1 cellular context compared by ENCODE assay signal in the genomic region with DNA sequence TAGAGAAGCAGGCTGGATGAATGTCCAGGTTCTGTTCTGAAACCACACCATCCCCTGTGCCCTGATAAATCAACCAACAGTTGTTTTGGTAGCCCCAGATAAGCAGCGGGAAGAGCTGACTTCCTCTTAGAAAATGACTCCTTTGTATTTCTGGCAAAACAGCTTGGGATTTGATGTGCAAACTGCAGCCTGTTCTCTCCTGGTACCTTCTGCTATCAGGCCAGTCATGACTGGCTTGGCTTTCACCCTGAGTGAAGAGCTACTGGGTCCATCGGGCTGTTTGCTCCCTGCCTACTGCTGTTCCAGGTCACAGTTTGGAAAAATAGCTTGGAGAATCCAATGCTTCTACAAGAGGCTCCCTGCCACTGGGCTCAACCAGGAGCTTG.
A peak's percentile ranks its signal among the peaks of the same experiment; 100 is the strongest.
TF ChIP-seq lines count a peak whose summit lies in the region.

No MANE protein-coding gene starts in this region.

TF ChIP-seq in K562, 482 proteins besides CTCF, POLR2A, EP300 and RAD21 (continued from another document and continues in another):
- TF ChIP-seq, protein P1, sequence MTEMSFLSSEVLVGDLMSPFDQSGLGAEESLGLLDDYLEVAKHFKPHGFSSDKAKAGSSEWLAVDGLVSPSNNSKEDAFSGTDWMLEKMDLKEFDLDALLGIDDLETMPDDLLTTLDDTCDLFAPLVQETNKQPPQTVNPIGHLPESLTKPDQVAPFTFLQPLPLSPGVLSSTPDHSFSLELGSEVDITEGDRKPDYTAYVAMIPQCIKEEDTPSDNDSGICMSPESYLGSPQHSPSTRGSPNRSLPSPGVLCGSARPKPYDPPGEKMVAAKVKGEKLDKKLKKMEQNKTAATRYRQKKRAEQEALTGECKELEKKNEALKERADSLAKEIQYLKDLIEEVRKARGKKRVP (CRISPR knock-in tag; IDR thresholded peaks at IDR 0.05) = peak; percentile 78
- no peak for TF ChIP-seq NFXL1 (CRISPR knock-in tag; IDR thresholded peaks at IDR 0.05)
- TF ChIP-seq MTF1 (CRISPR knock-in tag; IDR thresholded peaks at IDR 0.05; ENCODE audit: borderline replicate concordance) = no peak
- TF ChIP-seq SAFB2 (IDR thresholded peaks at IDR 0.05; ENCODE audit: borderline replicate concordance, low read depth, low read length, severe bottlenecking) = no peak
- TF ChIP-seq, protein P2, sequence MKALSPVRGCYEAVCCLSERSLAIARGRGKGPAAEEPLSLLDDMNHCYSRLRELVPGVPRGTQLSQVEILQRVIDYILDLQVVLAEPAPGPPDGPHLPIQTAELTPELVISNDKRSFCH (CRISPR knock-in tag; IDR thresholded peaks at IDR 0.05) = no peak
- TF ChIP-seq, protein P2 (tag; IDR thresholded peaks at IDR 0.05) = peak; percentile 85
- TF ChIP-seq, protein P3, sequence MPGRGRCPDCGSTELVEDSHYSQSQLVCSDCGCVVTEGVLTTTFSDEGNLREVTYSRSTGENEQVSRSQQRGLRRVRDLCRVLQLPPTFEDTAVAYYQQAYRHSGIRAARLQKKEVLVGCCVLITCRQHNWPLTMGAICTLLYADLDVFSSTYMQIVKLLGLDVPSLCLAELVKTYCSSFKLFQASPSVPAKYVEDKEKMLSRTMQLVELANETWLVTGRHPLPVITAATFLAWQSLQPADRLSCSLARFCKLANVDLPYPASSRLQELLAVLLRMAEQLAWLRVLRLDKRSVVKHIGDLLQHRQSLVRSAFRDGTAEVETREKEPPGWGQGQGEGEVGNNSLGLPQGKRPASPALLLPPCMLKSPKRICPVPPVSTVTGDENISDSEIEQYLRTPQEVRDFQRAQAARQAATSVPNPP (IDR thresholded peaks at IDR 0.05; ENCODE audit: borderline replicate concordance, insufficient read depth, insufficient read length) = no peak
- TF ChIP-seq ZNF696 (CRISPR knock-in tag; conservative IDR thresholded peaks at IDR 0.05) = no peak
- TF ChIP-seq ZNF311 (CRISPR knock-in tag; IDR thresholded peaks at IDR 0.05) = no peak; the same call in 1 of the 2 replicates
- TF ChIP-seq, protein P4, sequence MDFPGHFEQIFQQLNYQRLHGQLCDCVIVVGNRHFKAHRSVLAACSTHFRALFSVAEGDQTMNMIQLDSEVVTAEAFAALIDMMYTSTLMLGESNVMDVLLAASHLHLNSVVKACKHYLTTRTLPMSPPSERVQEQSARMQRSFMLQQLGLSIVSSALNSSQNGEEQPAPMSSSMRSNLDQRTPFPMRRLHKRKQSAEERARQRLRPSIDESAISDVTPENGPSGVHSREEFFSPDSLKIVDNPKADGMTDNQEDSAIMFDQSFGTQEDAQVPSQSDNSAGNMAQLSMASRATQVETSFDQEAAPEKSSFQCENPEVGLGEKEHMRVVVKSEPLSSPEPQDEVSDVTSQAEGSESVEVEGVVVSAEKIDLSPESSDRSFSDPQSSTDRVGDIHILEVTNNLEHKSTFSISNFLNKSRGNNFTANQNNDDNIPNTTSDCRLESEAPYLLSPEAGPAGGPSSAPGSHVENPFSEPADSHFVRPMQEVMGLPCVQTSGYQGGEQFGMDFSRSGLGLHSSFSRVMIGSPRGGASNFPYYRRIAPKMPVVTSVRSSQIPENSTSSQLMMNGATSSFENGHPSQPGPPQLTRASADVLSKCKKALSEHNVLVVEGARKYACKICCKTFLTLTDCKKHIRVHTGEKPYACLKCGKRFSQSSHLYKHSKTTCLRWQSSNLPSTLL (IDR thresholded peaks at IDR 0.05) = no peak
- no peak for TF ChIP-seq ZNF263 (CRISPR knock-in tag; IDR thresholded peaks at IDR 0.05; ENCODE audit: borderline replicate concordance)
- TF ChIP-seq, protein P5, sequence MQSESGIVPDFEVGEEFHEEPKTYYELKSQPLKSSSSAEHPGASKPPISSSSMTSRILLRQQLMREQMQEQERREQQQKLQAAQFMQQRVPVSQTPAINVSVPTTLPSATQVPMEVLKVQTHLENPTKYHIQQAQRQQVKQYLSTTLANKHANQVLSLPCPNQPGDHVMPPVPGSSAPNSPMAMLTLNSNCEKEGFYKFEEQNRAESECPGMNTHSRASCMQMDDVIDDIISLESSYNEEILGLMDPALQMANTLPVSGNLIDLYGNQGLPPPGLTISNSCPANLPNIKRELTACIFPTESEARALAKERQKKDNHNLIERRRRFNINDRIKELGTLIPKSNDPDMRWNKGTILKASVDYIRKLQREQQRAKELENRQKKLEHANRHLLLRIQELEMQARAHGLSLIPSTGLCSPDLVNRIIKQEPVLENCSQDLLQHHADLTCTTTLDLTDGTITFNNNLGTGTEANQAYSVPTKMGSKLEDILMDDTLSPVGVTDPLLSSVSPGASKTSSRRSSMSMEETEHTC (IDR thresholded peaks at IDR 0.05) = peak; percentile 86
- TF ChIP-seq, protein P6, sequence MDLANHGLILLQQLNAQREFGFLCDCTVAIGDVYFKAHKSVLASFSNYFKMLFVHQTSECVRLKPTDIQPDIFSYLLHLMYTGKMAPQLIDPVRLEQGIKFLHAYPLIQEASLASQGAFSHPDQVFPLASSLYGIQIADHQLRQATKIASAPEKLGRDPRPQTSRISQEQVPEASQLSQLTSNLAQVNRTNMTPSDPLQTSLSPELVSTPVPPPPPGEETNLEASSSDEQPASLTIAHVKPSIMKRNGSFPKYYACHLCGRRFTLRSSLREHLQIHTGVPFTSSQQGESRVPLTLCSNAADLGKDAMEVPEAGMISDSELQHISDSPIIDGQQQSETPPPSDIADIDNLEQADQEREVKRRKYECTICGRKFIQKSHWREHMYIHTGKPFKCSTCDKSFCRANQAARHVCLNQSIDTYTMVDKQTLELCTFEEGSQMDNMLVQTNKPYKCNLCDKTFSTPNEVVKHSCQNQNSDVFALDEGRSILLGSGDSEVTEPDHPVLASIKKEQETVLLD (IDR thresholded peaks at IDR 0.05) = peak; percentile 88; the same call in 1 of the 2 replicates
- no peak for TF ChIP-seq POLR3A (IDR thresholded peaks at IDR 0.05; ENCODE audit: borderline replicate concordance, extremely low read depth, insufficient read depth, insufficient read length)
- TF ChIP-seq NRF1 (conservative IDR thresholded peaks at IDR 0.05 in 1 of 2, IDR thresholded peaks at IDR 0.05 in 1 of 2) = peak; percentile 31 to 46; a peak in 2 of 4 replicates
- TF ChIP-seq, protein P7, sequence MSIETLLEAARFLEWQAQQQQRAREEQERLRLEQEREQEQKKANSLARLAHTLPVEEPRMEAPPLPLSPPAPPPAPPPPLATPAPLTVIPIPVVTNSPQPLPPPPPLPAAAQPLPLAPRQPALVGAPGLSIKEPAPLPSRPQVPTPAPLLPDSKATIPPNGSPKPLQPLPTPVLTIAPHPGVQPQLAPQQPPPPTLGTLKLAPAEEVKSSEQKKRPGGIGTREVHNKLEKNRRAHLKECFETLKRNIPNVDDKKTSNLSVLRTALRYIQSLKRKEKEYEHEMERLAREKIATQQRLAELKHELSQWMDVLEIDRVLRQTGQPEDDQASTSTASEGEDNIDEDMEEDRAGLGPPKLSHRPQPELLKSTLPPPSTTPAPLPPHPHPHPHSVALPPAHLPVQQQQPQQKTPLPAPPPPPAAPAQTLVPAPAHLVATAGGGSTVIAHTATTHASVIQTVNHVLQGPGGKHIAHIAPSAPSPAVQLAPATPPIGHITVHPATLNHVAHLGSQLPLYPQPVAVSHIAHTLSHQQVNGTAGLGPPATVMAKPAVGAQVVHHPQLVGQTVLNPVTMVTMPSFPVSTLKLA (conservative IDR thresholded peaks at IDR 0.05) = peak in 1 of 2 experiments; percentile 66; a peak in 3 of 4 replicates
- TF ChIP-seq, protein P8, sequence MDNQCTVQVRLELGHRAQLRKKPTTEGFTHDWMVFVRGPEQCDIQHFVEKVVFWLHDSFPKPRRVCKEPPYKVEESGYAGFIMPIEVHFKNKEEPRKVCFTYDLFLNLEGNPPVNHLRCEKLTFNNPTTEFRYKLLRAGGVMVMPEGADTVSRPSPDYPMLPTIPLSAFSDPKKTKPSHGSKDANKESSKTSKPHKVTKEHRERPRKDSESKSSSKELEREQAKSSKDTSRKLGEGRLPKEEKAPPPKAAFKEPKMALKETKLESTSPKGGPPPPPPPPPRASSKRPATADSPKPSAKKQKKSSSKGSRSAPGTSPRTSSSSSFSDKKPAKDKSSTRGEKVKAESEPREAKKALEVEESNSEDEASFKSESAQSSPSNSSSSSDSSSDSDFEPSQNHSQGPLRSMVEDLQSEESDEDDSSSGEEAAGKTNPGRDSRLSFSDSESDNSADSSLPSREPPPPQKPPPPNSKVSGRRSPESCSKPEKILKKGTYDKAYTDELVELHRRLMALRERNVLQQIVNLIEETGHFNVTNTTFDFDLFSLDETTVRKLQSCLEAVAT (IDR thresholded peaks at IDR 0.05) = peak; percentile 22 to 91; a peak in 2 of 4 replicates
- peak; percentile 95 to 96 for TF ChIP-seq TRIM24 (IDR thresholded peaks at IDR 0.05)
- peak; percentile 57 for TF ChIP-seq BCOR (IDR thresholded peaks at IDR 0.05)
- TF ChIP-seq CBFB (CRISPR knock-in tag; IDR thresholded peaks at IDR 0.05) = peak; percentile 91; the same call in 1 of the 2 replicates
- peak; percentile 65; the same call in 1 of the 2 replicates for TF ChIP-seq ZKSCAN8 (CRISPR knock-in tag; IDR thresholded peaks at IDR 0.05)
- TF ChIP-seq DIDO1 (tag; IDR thresholded peaks at IDR 0.05; ENCODE audit: low read depth) = no peak
- no peak for TF ChIP-seq PURB (CRISPR knock-in tag; IDR thresholded peaks at IDR 0.05; ENCODE audit: low read depth)
- TF ChIP-seq ZBED1 (IDR thresholded peaks at IDR 0.05) = peak; percentile 91; the same call in 1 of the 2 replicates
- peak; percentile 88 for TF ChIP-seq SMAD1 (IDR thresholded peaks at IDR 0.05; ENCODE audit: low read depth, low read length, partially characterized antibody)
- TF ChIP-seq HSF4 (CRISPR knock-in tag; IDR thresholded peaks at IDR 0.05; ENCODE audit: borderline replicate concordance) = no peak
- no peak for TF ChIP-seq YBX1 (IDR thresholded peaks at IDR 0.05)
- peak; percentile 78 for TF ChIP-seq NUFIP1 (IDR thresholded peaks at IDR 0.05; ENCODE audit: partially characterized antibody)
- TF ChIP-seq CBFA2T3 (IDR thresholded peaks at IDR 0.05) = peak; percentile 99
- peak; percentile 97 for TF ChIP-seq MTA2 (IDR thresholded peaks at IDR 0.05; ENCODE audit: low read depth)
- TF ChIP-seq SETDB1 (IDR thresholded peaks at IDR 0.05; ENCODE audit: low read length) = no peak
- TF ChIP-seq, protein P9, sequence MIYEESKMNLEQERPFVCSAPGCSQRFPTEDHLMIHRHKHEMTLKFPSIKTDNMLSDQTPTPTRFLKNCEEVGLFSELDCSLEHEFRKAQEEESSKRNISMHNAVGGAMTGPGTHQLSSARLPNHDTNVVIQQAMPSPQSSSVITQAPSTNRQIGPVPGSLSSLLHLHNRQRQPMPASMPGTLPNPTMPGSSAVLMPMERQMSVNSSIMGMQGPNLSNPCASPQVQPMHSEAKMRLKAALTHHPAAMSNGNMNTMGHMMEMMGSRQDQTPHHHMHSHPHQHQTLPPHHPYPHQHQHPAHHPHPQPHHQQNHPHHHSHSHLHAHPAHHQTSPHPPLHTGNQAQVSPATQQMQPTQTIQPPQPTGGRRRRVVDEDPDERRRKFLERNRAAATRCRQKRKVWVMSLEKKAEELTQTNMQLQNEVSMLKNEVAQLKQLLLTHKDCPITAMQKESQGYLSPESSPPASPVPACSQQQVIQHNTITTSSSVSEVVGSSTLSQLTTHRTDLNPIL (CRISPR knock-in tag; IDR thresholded peaks at IDR 0.05) = no peak
- TF ChIP-seq ZBTB7A (IDR thresholded peaks at IDR 0.05; ENCODE audit: borderline replicate concordance, control insufficient read depth, low read depth, low read length) = no peak
- no peak for TF ChIP-seq ZNF124 (CRISPR knock-in tag; IDR thresholded peaks at IDR 0.05)
- peak; percentile 70 for TF ChIP-seq MEF2A (IDR thresholded peaks at IDR 0.05; ENCODE audit: control insufficient read depth, low read depth, low read length)
- TF ChIP-seq TCF7L2 (IDR thresholded peaks at IDR 0.05; ENCODE audit: low read depth, low read length) = no peak
- TF ChIP-seq, protein P10, sequence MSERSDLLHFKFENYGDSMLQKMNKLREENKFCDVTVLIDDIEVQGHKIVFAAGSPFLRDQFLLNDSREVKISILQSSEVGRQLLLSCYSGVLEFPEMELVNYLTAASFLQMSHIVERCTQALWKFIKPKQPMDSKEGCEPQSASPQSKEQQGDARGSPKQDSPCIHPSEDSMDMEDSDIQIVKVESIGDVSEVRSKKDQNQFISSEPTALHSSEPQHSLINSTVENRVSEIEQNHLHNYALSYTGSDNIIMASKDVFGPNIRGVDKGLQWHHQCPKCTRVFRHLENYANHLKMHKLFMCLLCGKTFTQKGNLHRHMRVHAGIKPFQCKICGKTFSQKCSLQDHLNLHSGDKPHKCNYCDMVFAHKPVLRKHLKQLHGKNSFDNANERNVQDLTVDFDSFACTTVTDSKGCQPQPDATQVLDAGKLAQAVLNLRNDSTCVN (CRISPR knock-in tag; IDR thresholded peaks at IDR 0.05) = no peak
- TF ChIP-seq SIN3B (IDR thresholded peaks at IDR 0.05; ENCODE audit: low read depth) = no peak
- TF ChIP-seq, protein P11, sequence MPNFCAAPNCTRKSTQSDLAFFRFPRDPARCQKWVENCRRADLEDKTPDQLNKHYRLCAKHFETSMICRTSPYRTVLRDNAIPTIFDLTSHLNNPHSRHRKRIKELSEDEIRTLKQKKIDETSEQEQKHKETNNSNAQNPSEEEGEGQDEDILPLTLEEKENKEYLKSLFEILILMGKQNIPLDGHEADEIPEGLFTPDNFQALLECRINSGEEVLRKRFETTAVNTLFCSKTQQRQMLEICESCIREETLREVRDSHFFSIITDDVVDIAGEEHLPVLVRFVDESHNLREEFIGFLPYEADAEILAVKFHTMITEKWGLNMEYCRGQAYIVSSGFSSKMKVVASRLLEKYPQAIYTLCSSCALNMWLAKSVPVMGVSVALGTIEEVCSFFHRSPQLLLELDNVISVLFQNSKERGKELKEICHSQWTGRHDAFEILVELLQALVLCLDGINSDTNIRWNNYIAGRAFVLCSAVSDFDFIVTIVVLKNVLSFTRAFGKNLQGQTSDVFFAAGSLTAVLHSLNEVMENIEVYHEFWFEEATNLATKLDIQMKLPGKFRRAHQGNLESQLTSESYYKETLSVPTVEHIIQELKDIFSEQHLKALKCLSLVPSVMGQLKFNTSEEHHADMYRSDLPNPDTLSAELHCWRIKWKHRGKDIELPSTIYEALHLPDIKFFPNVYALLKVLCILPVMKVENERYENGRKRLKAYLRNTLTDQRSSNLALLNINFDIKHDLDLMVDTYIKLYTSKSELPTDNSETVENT (CRISPR knock-in tag; IDR thresholded peaks at IDR 0.05) = 0 out of 2 replicates have a peak, but pooled peaks have one; percentile 39
- TF ChIP-seq HDAC6 (IDR thresholded peaks at IDR 0.05; ENCODE audit: low read depth, low read length) = no peak
- no peak for TF ChIP-seq CBX8 (IDR thresholded peaks at IDR 0.05; ENCODE audit: borderline replicate concordance, extremely low read depth, low read depth, low read length, poor library complexity, severe bottlenecking)
- TF ChIP-seq ZBTB17 (CRISPR knock-in tag; IDR thresholded peaks at IDR 0.05) = peak; percentile 76
